ENCODE assay signal across 18 cellular contexts in genomic region chr2:27710640-27711430, GRCh38. TPM values are rescaled to one million over a fixed set of nuclear protein-coding genes. Genes with fewer than 3 reads are reported as not detected.
DNase-seq lines count a peak whose midpoint lies in the region; ATAC-seq and TF ChIP-seq lines count a peak whose summit lies in the region.
"Had no signal": no experiment of that assay in that cellular context is flagged by ENCODE, and none has a peak within 500 bp of the region (broad histone marks: within the 10 kb centered on the region; RNA-seq: fewer than 3 reads in every experiment).

No MANE protein-coding gene starts in this region.

- intact Hi-C loops in ascending aorta (cut with DNase I) = no loop called here
- intact Hi-C loops in aorta (cut with DNase I) = no loop called here

- no peaks in the 10 kb centered on the region for H3K9me3 Mint-ChIP-seq in activated naive CD8-positive, alpha-beta T cell treated with anti-CD3 and anti-CD28 coated beads, Interleukin-2, amount 50 U/mL, for 24 hours
- no peaks in the 10 kb centered on the region for H3K9me3 Mint-ChIP-seq in activated naive CD8-positive, alpha-beta T cell treated with anti-CD3 and anti-CD28 coated beads for 36 hours
- H3K9me3 Mint-ChIP-seq: stimulated activated naive CD8-positive, alpha-beta T cell treated with anti-CD3 and anti-CD28 coated beads, Interleukin-15, Interleukin-2, amounts not matched to agents 100 ng/mL and 50 ng/mL, for 24 hours had no signal

- H3K4me3 Mint-ChIP-seq in activated naive CD8-positive, alpha-beta T cell treated with anti-CD3 and anti-CD28 coated beads, Interleukin-2, amount 50 U/mL, for 24 hours = no peak overlapping the region
- no peak overlapping the region for H3K4me3 Mint-ChIP-seq in activated naive CD8-positive, alpha-beta T cell treated with anti-CD3 and anti-CD28 coated beads for 36 hours
- H3K4me3 Mint-ChIP-seq: stimulated activated naive CD8-positive, alpha-beta T cell treated with anti-CD3 and anti-CD28 coated beads, Interleukin-15, Interleukin-2, amounts not matched to agents 100 ng/mL and 50 ng/mL, for 24 hours had no signal

- TF ChIP-seq CTCF in ascending aorta (IDR thresholded peaks at IDR 0.05) (no peak), fibroblast of the aortic adventitia (IDR thresholded peaks at IDR 0.05; ENCODE audit: insufficient read depth, low read length) (no peak)

- H3K27ac ChIP-seq in ascending aorta (peak overlapping the region; percentile 95 to 97), aorta (ENCODE audit: low read depth in 1 of 2, low read length in 2 of 2) (peak overlapping the region; percentile 10 to 30)
- H3K27ac ChIP-seq: cardiac muscle cell, SJCRH30, upper lobe of right lung had no signal

- H3K27me3 Mint-ChIP-seq in activated naive CD8-positive, alpha-beta T cell treated with anti-CD3 and anti-CD28 coated beads, Interleukin-2, amount 50 U/mL, for 24 hours = peaks cover 5% of the 10 kb centered on the region
- no peaks in the 10 kb centered on the region for H3K27me3 Mint-ChIP-seq in activated naive CD8-positive, alpha-beta T cell treated with anti-CD3 and anti-CD28 coated beads for 36 hours

- H3K4me1 ChIP-seq in ascending aorta (peaks cover 18 to 50% of the 10 kb centered on the region in 2 donors), aorta (ENCODE audit: control insufficient read depth in 1 of 2, insufficient read depth in 2 of 2, low read length in 2 of 2) (peaks cover 5 to 9% of the 10 kb centered on the region in 2 donors)

- H3K4me1 Mint-ChIP-seq in activated naive CD8-positive, alpha-beta T cell treated with anti-CD3 and anti-CD28 coated beads, Interleukin-2, amount 50 U/mL, for 24 hours = peaks cover 27% of the 10 kb centered on the region
- peaks cover 10% of the 10 kb centered on the region for H3K4me1 Mint-ChIP-seq in activated naive CD8-positive, alpha-beta T cell treated with anti-CD3 and anti-CD28 coated beads for 36 hours

- no peak overlapping the region for H3K27ac Mint-ChIP-seq in activated naive CD8-positive, alpha-beta T cell treated with anti-CD3 and anti-CD28 coated beads, Interleukin-2, amount 50 U/mL, for 24 hours
- no peak overlapping the region for H3K27ac Mint-ChIP-seq in activated naive CD8-positive, alpha-beta T cell treated with anti-CD3 and anti-CD28 coated beads for 36 hours
- H3K27ac Mint-ChIP-seq: stimulated activated naive CD8-positive, alpha-beta T cell treated with anti-CD3 and anti-CD28 coated beads, Interleukin-15, Interleukin-2, amounts not matched to agents 100 ng/mL and 50 ng/mL, for 24 hours had no signal

- H3K9me3 ChIP-seq in ascending aorta (no peaks in the 10 kb centered on the region), aorta (ENCODE audit: control insufficient read depth, low read length) (no peaks in the 10 kb centered on the region)
- H3K9me3 ChIP-seq: mucosa of descending colon, SJCRH30, upper lobe of right lung had no signal

- peak; percentile 49 for ATAC-seq in activated naive CD8-positive, alpha-beta T cell treated with anti-CD3 and anti-CD28 coated beads, Interleukin-2, amount 50 U/mL, for 24 hours
- ATAC-seq in aorta (ENCODE audit: low FRiP score) = no peak
- ATAC-seq: mucosa of descending colon, right cardiac atrium had no signal

- H3K36me3 ChIP-seq in ascending aorta (no peaks in the 10 kb centered on the region), aorta (ENCODE audit: control insufficient read depth in 1 of 2, insufficient read depth in 2 of 2, low read length in 1 of 2) (no peaks in the 10 kb centered on the region)
- H3K36me3 ChIP-seq: cardiac muscle cell, SJCRH30, upper lobe of right lung had no signal

- no peak for DNase-seq in activated naive CD8-positive, alpha-beta T cell treated with anti-CD3 and anti-CD28 coated beads, Interleukin-2, amount 50 U/mL, for 24 hours
- DNase-seq in activated naive CD8-positive, alpha-beta T cell treated with anti-CD3 and anti-CD28 coated beads for 36 hours = no peak
- no peak for DNase-seq in ascending aorta (ENCODE audit: low spot score in 2 of 2)
- peak; percentile 31 for DNase-seq in fibroblast of the aortic adventitia (ENCODE audit: low read depth)
- no peak for DNase-seq in aorta
- DNase-seq in NCI-H2227 (lab: John Stamatoyannopoulos, UW; ENCODE audit: unreplicated experiment) = no peak
- no peak for DNase-seq in RPMI8226
- DNase-seq in occipital lobe (lab: John Stamatoyannopoulos, UW) = no peak
- DNase-seq: activated gamma-delta T cell treated with Interleukin-2 at 50 U/mL for 16 hours, hypothalamus, mucosa of descending colon, NCI-H1694 treated with DMSO at 0.1 percent for 48 hours, NCI-H510A, right cardiac atrium, SJCRH30, upper lobe of right lung had no signal

- no peaks in the 10 kb centered on the region for H3K36me3 Mint-ChIP-seq in activated naive CD8-positive, alpha-beta T cell treated with anti-CD3 and anti-CD28 coated beads, Interleukin-2, amount 50 U/mL, for 24 hours (ENCODE audit: low read depth)
- no peaks in the 10 kb centered on the region for H3K36me3 Mint-ChIP-seq in activated naive CD8-positive, alpha-beta T cell treated with anti-CD3 and anti-CD28 coated beads for 36 hours

- H3K4me3 ChIP-seq in ascending aorta = no peak overlapping the region
- no peak overlapping the region for H3K4me3 ChIP-seq in fibroblast of the aortic adventitia (ENCODE audit: low read depth, low read length)
- no peak overlapping the region for H3K4me3 ChIP-seq in aorta (ENCODE audit: low read length in 2 of 2)
- H3K4me3 ChIP-seq: cardiac muscle cell, mucosa of descending colon, SJCRH30, upper lobe of right lung had no signal

- WGBS in aorta, 2 donors = 90% methylated on average over 8 of the region's 8 CpGs

- no peaks in the 10 kb centered on the region for H3K27me3 ChIP-seq in ascending aorta
- H3K27me3 ChIP-seq in aorta (ENCODE audit: control insufficient read depth in 1 of 2, insufficient read depth in 2 of 2, low read length in 1 of 2) = no peaks in the 10 kb centered on the region
- H3K27me3 ChIP-seq: cardiac muscle cell, SJCRH30, upper lobe of right lung had no signal

RNA-seq across cellular contexts. Expression of gene SLC4A1AP, which starts 47.1 kb away (rescaled TPM):
- total RNA-seq in activated naive CD8-positive, alpha-beta T cell treated with anti-CD3 and anti-CD28 coated beads for 36 hours = 10 to 100 TPM; 25.5 to 26.6 TPM
- total RNA-seq in ascending aorta (26.8 TPM), fibroblast of the aortic adventitia (ENCODE audit: low replicate concordance) (25.9 and 70.6 TPM in 2 replicates), aorta (10 to 100 TPM; 17.8 to 19.7 TPM), occipital lobe (30.4 TPM)
- polyA plus RNA-seq in aorta = 10 to 100 TPM; 10.3 to 16.1 TPM

RNA-seq across cellular contexts. Expression of gene SUPT7L, which starts 47.4 kb away (rescaled TPM):
- 10 to 100 TPM; 26.2 to 26.6 TPM for total RNA-seq in activated naive CD8-positive, alpha-beta T cell treated with anti-CD3 and anti-CD28 coated beads for 36 hours
- total RNA-seq in ascending aorta (6.1 TPM), fibroblast of the aortic adventitia (ENCODE audit: low replicate concordance) (14.0 and 36.7 TPM in 2 replicates), aorta (10 to 100 TPM; 25.2 to 32.1 TPM), occipital lobe (26.0 TPM)
- 10 to 100 TPM in 1 of 2 donors, 1 to 10 TPM in 1; 9.4 to 45.5 TPM for polyA plus RNA-seq in aorta
